27 cellular contexts compared by ENCODE assay signal in the genomic region with DNA sequence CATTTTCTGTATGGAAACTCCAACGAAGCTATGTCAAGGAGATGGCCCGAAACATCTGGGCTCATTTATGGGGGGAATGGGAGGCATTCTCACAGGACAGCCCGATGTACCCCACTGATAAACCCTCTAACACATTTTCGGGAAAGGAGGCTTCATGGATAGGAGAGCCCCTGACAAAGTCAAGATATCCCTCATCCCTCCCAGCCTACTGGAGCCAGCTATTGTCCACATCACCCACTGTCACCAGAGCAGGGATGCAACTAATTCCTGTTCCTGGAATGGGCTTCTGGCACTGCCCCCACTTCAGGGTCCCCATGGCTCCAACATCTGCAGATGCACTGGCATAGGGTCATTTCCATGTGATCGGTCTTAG.
DNase-seq lines count a peak whose midpoint lies in the region; TF ChIP-seq lines count a peak whose summit lies in the region.
"Had no signal": no experiment of that assay in that cellular context is flagged by ENCODE, and none has a peak within 500 bp of the region (broad histone marks: within the 10 kb centered on the region; RNA-seq: fewer than 3 reads in every experiment).

No MANE protein-coding gene starts in this region.

- no peak overlapping the region for H3K23ac ChIP-seq in mesendoderm (ENCODE audit: low read length)

- H3K36me3 ChIP-seq in mammary epithelial cell (ENCODE audit: insufficient read depth, low read length) = no peaks in the 10 kb centered on the region
- no peaks in the 10 kb centered on the region for H3K36me3 ChIP-seq in breast epithelium
- H3K36me3 ChIP-seq in mesendoderm (ENCODE audit: control insufficient read depth, insufficient read depth, low read length) = no peaks in the 10 kb centered on the region
- H3K36me3 ChIP-seq in subcutaneous abdominal adipose tissue (ENCODE audit: control insufficient read depth in 5 of 5, insufficient read depth in 5 of 5, low read length in 5 of 5) = no peaks in the 10 kb centered on the region
- H3K36me3 ChIP-seq: ovary had no signal

- DNase-seq in mammary epithelial cell = no peak
- no peak for DNase-seq in breast epithelium (ENCODE audit: low spot score in 2 of 2)
- no peak for DNase-seq in chondrocyte (ENCODE audit: low spot score)
- no peak for DNase-seq in mesendoderm
- DNase-seq in dermis blood vessel endothelial cell = no peak
- no peak for DNase-seq in HPDE6-E6E7 (ENCODE audit: extremely low spot score)
- DNase-seq in DMS79 treated with DMSO at 0.1 percent for 48 hours (lab: John Stamatoyannopoulos, UW) = no peak
- DNase-seq: 8988T; activated B cell treated with CpG ODN at 0.5 μM for 24 hours; activated CD4-positive, alpha-beta T cell treated with anti-CD3 and anti-CD28 coated beads, Interleukin-2, amount 50 U/mL, for 1 hour; activated CD8-positive, alpha-beta memory T cell treated with anti-CD3 and anti-CD28 coated beads, Interleukin-2, amount 10 ng/mL, durations not matched to agents 7 days and 5 days; activated naive CD4-positive, alpha-beta T cell treated with Interleukin-2 at 50 U/mL for 16 hours; CD4-positive, alpha-beta T cell; effector CD8-positive, alpha-beta T cell; midbrain; naive thymus-derived CD8-positive, alpha-beta T cell; NCI-H1092; NCI-H187; NCI-H524 treated with DMSO at 0.1 percent for 48 hours; retina; stimulated activated CD4-positive, alpha-beta T cell treated with anti-CD3 and anti-CD28 coated beads, Interleukin-4, amount 100 ng/mL, for 1 hour; T-helper 1 cell had no signal

- H4K8ac ChIP-seq in mesendoderm (ENCODE audit: low read depth, low read length) = no peak overlapping the region

- no peaks in the 10 kb centered on the region for H4K20me1 ChIP-seq in mammary epithelial cell (ENCODE audit: insufficient read depth, low read length)

- H3K9ac ChIP-seq in mammary epithelial cell (ENCODE audit: insufficient read depth, low read length) = no peak overlapping the region
- no peak overlapping the region for H3K9ac ChIP-seq in mesendoderm (ENCODE audit: low read length)
- no peak overlapping the region for H3K9ac ChIP-seq in subcutaneous abdominal adipose tissue (ENCODE audit: low read length in 5 of 5)

- H2BK5ac ChIP-seq in mesendoderm (ENCODE audit: low read length) = peak overlapping the region; percentile 58

- no peaks in the 10 kb centered on the region for H3K79me1 ChIP-seq in mesendoderm (ENCODE audit: low read length)

- in situ Hi-C loops in mammary epithelial cell (cut with MboI; ENCODE audit: low sequenced_read_pairs in 2 of 2) = no loop called here

- H3K4me3 Mint-ChIP-seq in chondrocyte (ENCODE audit: unreplicated experiment) = no peak overlapping the region
- H3K4me3 Mint-ChIP-seq: activated B cell treated with CpG ODN at 0.5 μM for 24 hours; activated CD8-positive, alpha-beta memory T cell treated with anti-CD3 and anti-CD28 coated beads, Interleukin-2, amount 10 ng/mL, durations not matched to agents 7 days and 5 days; brain; CD4-positive, alpha-beta T cell; GM23338; naive thymus-derived CD8-positive, alpha-beta T cell had no signal

- no peaks in the 10 kb centered on the region for H3K27me3 Mint-ChIP-seq in chondrocyte (ENCODE audit: low read depth)
- H3K27me3 Mint-ChIP-seq: activated B cell treated with CpG ODN at 0.5 μM for 24 hours; activated CD8-positive, alpha-beta memory T cell treated with anti-CD3 and anti-CD28 coated beads, Interleukin-2, amount 10 ng/mL, durations not matched to agents 7 days and 5 days; brain; CD4-positive, alpha-beta T cell had no signal

- H3K4me3 ChIP-seq in mammary epithelial cell (replicated peaks in 1 of 3; ENCODE audit: insufficient read depth in 1 of 3, low read depth in 2 of 3, low read length in 3 of 3) (no peak overlapping the region), breast epithelium (no peak overlapping the region), mesendoderm (ENCODE audit: low read length) (no peak overlapping the region), subcutaneous abdominal adipose tissue (ENCODE audit: low read depth in 1 of 5, low read length in 5 of 5) (no peak overlapping the region)
- H3K4me3 ChIP-seq: GM23338, ovary, PC-9 had no signal

- H3K9me3 ChIP-seq in mammary epithelial cell (replicated peaks; ENCODE audit: insufficient read depth, low read length) (no peaks in the 10 kb centered on the region), breast epithelium (no peaks in the 10 kb centered on the region), subcutaneous abdominal adipose tissue (ENCODE audit: control insufficient read depth in 5 of 5, low read length in 5 of 5) (no peaks in the 10 kb centered on the region)
- H3K9me3 ChIP-seq: ovary had no signal

- no peaks in the 10 kb centered on the region for H3K9me3 Mint-ChIP-seq in chondrocyte (ENCODE audit: low read depth)
- H3K9me3 Mint-ChIP-seq: activated B cell treated with CpG ODN at 0.5 μM for 24 hours; brain; CD4-positive, alpha-beta T cell; GM23338 had no signal

- dilution Hi-C loops in mammary epithelial cell (cut with HindIII; ENCODE audit: low sequenced_read_pairs) = no loop called here

- H2BK15ac ChIP-seq in mesendoderm (replicated peaks; ENCODE audit: low read depth) = no peak overlapping the region

- no TSS peak for BruUV-seq in mammary epithelial cell (replicated peaks; lab: Mats Ljungman, UMichigan)

- peak overlapping the region; percentile 56 for H2AFZ ChIP-seq in mammary epithelial cell (ENCODE audit: low read depth, low read length)
- H2AFZ ChIP-seq: GM23338, PC-9 had no signal

- H2AK5ac ChIP-seq in mesendoderm (ENCODE audit: low read length) = peak overlapping the region; percentile 96

- H3K27ac Mint-ChIP-seq in chondrocyte (ENCODE audit: unreplicated experiment) = peak overlapping the region; percentile 9
- H3K27ac Mint-ChIP-seq: activated B cell treated with CpG ODN at 0.5 μM for 24 hours; activated CD8-positive, alpha-beta memory T cell treated with anti-CD3 and anti-CD28 coated beads, Interleukin-2, amount 10 ng/mL, durations not matched to agents 7 days and 5 days; CD4-positive, alpha-beta T cell; GM23338; naive thymus-derived CD8-positive, alpha-beta T cell had no signal

- H3K36me3 Mint-ChIP-seq in chondrocyte (ENCODE audit: low read depth) = no peaks in the 10 kb centered on the region
- H3K36me3 Mint-ChIP-seq: activated CD8-positive, alpha-beta memory T cell treated with anti-CD3 and anti-CD28 coated beads, Interleukin-2, amount 10 ng/mL, durations not matched to agents 7 days and 5 days; brain had no signal

- H3K18ac ChIP-seq in mesendoderm (ENCODE audit: low read length) = peak overlapping the region; percentile 4

- peak overlapping the region; percentile 57 for H3K4ac ChIP-seq in mesendoderm (ENCODE audit: low read depth, low read length)

- no peak overlapping the region for H2BK120ac ChIP-seq in mesendoderm (ENCODE audit: low read depth, low read length)

- no peak for TF ChIP-seq POLR2A in breast epithelium (IDR thresholded peaks at IDR 0.05)

- H3K79me2 ChIP-seq in mammary epithelial cell (ENCODE audit: insufficient read depth, low read length) = no peaks in the 10 kb centered on the region
- H3K79me2 ChIP-seq in mesendoderm (ENCODE audit: control insufficient read depth, insufficient read depth, low read length) = no peaks in the 10 kb centered on the region

- peak overlapping the region; percentile 58 for H3K56ac ChIP-seq in mesendoderm (ENCODE audit: low read length)

- H3K27ac ChIP-seq in mammary epithelial cell (ENCODE audit: insufficient read depth, low read depth, low read length) (peak overlapping the region; percentile 99), breast epithelium (peak overlapping the region in 1 of 2 donors; percentile 32), mesendoderm (ENCODE audit: low read depth, low read length) (no peak overlapping the region), subcutaneous abdominal adipose tissue (ENCODE audit: low read depth, low read length) (peak overlapping the region; percentile 38)
- H3K27ac ChIP-seq: PC-9 had no signal

- CTCF ChIA-PET in mammary epithelial cell (lab: Charles Lee; ENCODE audit: low non-redundant PET) = interaction anchor here (0.6 kb wide), 1 partner anchor 622 kb away, joined by 5 read pairs; no protein-coding TSS in a partner anchor

- H3K4me1 ChIP-seq in mammary epithelial cell (ENCODE audit: insufficient read depth, low read length) (peaks cover 28% of the 10 kb centered on the region), breast epithelium (no peaks in the 10 kb centered on the region), mesendoderm (ENCODE audit: control insufficient read depth, low read depth, low read length) (peaks cover 16% of the 10 kb centered on the region), subcutaneous abdominal adipose tissue (ENCODE audit: control insufficient read depth in 5 of 5, insufficient read depth in 5 of 5, low read length in 5 of 5) (peaks cover 5 to 41% (median 33%) of the 10 kb centered on the region in 5 donors)

- 100% methylated on average over 4 of the region's 5 CpGs for WGBS in mammary epithelial cell (ENCODE audit: low coverage, missing lambda C conversion rate)
- no CpG with 5 or more reads among the region's 5 CpGs for WGBS in mesendoderm (ENCODE audit: extremely low coverage, insufficient coverage, low lambda C conversion rate)

- TF ChIP-seq CTCF in mammary epithelial cell (conservative IDR thresholded peaks at IDR 0.05 in 1 of 2, IDR thresholded peaks at IDR 0.05 in 1 of 2; ENCODE audit: extremely low read depth in 1 of 2, insufficient read depth in 1 of 2, low read depth in 1 of 2, low read length in 2 of 2) = no peak
- TF ChIP-seq CTCF in breast epithelium (IDR thresholded peaks at IDR 0.05) = no peak
- no peak for TF ChIP-seq CTCF in chondrocyte (IDR thresholded peaks at IDR 0.05)

- H4K5ac ChIP-seq in mesendoderm (ENCODE audit: low read length) = peak overlapping the region; percentile 3

- H3K4me1 Mint-ChIP-seq in chondrocyte (ENCODE audit: low read depth) = peaks cover 30% of the 10 kb centered on the region
- H3K4me1 Mint-ChIP-seq: activated B cell treated with CpG ODN at 0.5 μM for 24 hours; activated CD8-positive, alpha-beta memory T cell treated with anti-CD3 and anti-CD28 coated beads, Interleukin-2, amount 10 ng/mL, durations not matched to agents 7 days and 5 days; naive thymus-derived CD8-positive, alpha-beta T cell had no signal

- intact Hi-C loops in mammary epithelial cell (cut with micrococcal nuclease) (loop anchor here (1.0 to 10.0 kb wide), 3 partner anchors 50 to 278 kb away; no protein-coding TSS in a partner anchor), breast epithelium (cut with DNase I; ENCODE audit: low total_unique reads) (no loop called here)

- H3K27me3 ChIP-seq in mammary epithelial cell (ENCODE audit: insufficient read depth, low read length) = no peaks in the 10 kb centered on the region
- no peaks in the 10 kb centered on the region for H3K27me3 ChIP-seq in breast epithelium
- no peaks in the 10 kb centered on the region for H3K27me3 ChIP-seq in mesendoderm (ENCODE audit: insufficient read depth, low read length, poor library complexity)
- H3K27me3 ChIP-seq in subcutaneous abdominal adipose tissue (ENCODE audit: control insufficient read depth in 5 of 5, insufficient read depth in 4 of 5, low read length in 5 of 5) = no peaks in the 10 kb centered on the region
- H3K27me3 ChIP-seq: ovary had no signal

- no peak overlapping the region for H3K4me2 ChIP-seq in mammary epithelial cell (ENCODE audit: insufficient read depth, low read depth, low read length)
- no peak overlapping the region for H3K4me2 ChIP-seq in mesendoderm (ENCODE audit: low read length)
- H3K4me2 ChIP-seq: GM23338, PC-9 had no signal
